ENCODE assay signal across 3 cellular contexts in genomic region chr4:47858012-47858411, GRCh38.
TF ChIP-seq lines count a peak whose summit lies in the region.

No MANE protein-coding gene starts in this region.

TF ChIP-seq in A549, 52 proteins besides CTCF, POLR2A, EP300 and RAD21:
- TF ChIP-seq MAFK (IDR thresholded peaks at IDR 0.05; ENCODE audit: partially characterized antibody) (peak; percentile 83), HOXB13 (CRISPR knock-in tag; IDR thresholded peaks at IDR 0.05; ENCODE audit: low read depth) (no peak)

TF ChIP-seq in K562, 482 proteins besides CTCF, POLR2A, EP300 and RAD21 (continues in another document):
- TF ChIP-seq ZNF316 (IDR thresholded peaks at IDR 0.05) (peak; percentile 93), POLR3A (IDR thresholded peaks at IDR 0.05; ENCODE audit: borderline replicate concordance, extremely low read depth, insufficient read depth, insufficient read length) (no peak), CREB1 (IDR thresholded peaks at IDR 0.05) (no peak), CREB1 (CRISPR knock-in tag; IDR thresholded peaks at IDR 0.05) (no peak), MAFG (tag; conservative IDR thresholded peaks at IDR 0.05) (peak; percentile 84), RREB1 (CRISPR knock-in tag; IDR thresholded peaks at IDR 0.05) (no peak), MXI1 (IDR thresholded peaks at IDR 0.05; ENCODE audit: low read depth, low read length) (no peak), SREBF2 (CRISPR knock-in tag; IDR thresholded peaks at IDR 0.05) (no peak), DACH1 (IDR thresholded peaks at IDR 0.05; ENCODE audit: partially characterized antibody) (no peak), PRDM10 (IDR thresholded peaks at IDR 0.05; ENCODE audit: partially characterized antibody) (no peak), PREB (CRISPR knock-in tag; IDR thresholded peaks at IDR 0.05) (no peak), ZNF311 (CRISPR knock-in tag; IDR thresholded peaks at IDR 0.05) (no peak), C11orf30 (IDR thresholded peaks at IDR 0.05; ENCODE audit: low read depth) (peak; percentile 76), ATF1 (CRISPR knock-in tag; IDR thresholded peaks at IDR 0.05) (no peak), ATF1 (tag; IDR thresholded peaks at IDR 0.05) (no peak), ZNF274 (IDR thresholded peaks at IDR 0.05; ENCODE audit: borderline replicate concordance, low read depth, low read length) (no peak), MAFK (IDR thresholded peaks at IDR 0.05; ENCODE audit: low read length) (peak; percentile 88), MAFF (IDR thresholded peaks at IDR 0.05; ENCODE audit: low read length) (peak; percentile 90), OTX1 (CRISPR knock-in tag; IDR thresholded peaks at IDR 0.05) (no peak), SP2 (IDR thresholded peaks at IDR 0.05; ENCODE audit: extremely low read depth, low read depth, low read length, poor library complexity, severe bottlenecking) (no peak)

TF ChIP-seq in GM23338, 12 proteins besides CTCF, POLR2A, EP300 and RAD21:
- TF ChIP-seq REST (IDR thresholded peaks at IDR 0.05; ENCODE audit: unreplicated experiment) (no peak), EZH2 (IDR thresholded peaks at IDR 0.05; ENCODE audit: low read depth, unreplicated experiment) (no peak), JUNB (IDR thresholded peaks at IDR 0.05; ENCODE audit: unreplicated experiment) (no peak), ZNF331 (CRISPR knock-in tag; IDR thresholded peaks at IDR 0.05; ENCODE audit: low read depth) (no peak), ETS1 (IDR thresholded peaks at IDR 0.05) (no peak), NANOG (IDR thresholded peaks at IDR 0.05; ENCODE audit: borderline replicate concordance) (no peak), ZNF114 (CRISPR knock-in tag; IDR thresholded peaks at IDR 0.05) (no peak), CREB1 (CRISPR knock-in tag; IDR thresholded peaks at IDR 0.05; ENCODE audit: low read depth) (no peak), EZH2phosphoT487 (IDR thresholded peaks at IDR 0.05; ENCODE audit: unreplicated experiment) (no peak), POLR2AphosphoS5 (IDR thresholded peaks at IDR 0.05; ENCODE audit: low read depth) (no peak), STAT1 (IDR thresholded peaks at IDR 0.05; ENCODE audit: unreplicated experiment) (no peak), ZNF462 (CRISPR knock-in tag; IDR thresholded peaks at IDR 0.05) (no peak)
